ENCODE assay signal across 8 cellular contexts in genomic region chr2:12106440-12107080, GRCh38.
DNase-seq lines count a peak whose midpoint lies in the region; ATAC-seq, FAIRE-seq and TF ChIP-seq lines count a peak whose summit lies in the region.

No MANE protein-coding gene starts in this region.

- no peak overlapping the region for H3K27ac Mint-ChIP-seq in activated T-cell treated with anti-CD3 and anti-CD28 coated beads, Interleukin-2, amount 50 U/mL, for 72 hours

- peak overlapping the region in 7 of 11 experiments; percentile 13 to 45 (median 22); a peak in 8 of 22 replicates for H3K4me2 ChIP-seq in BLaER1 treated with 17β-estradiol and CSF1 and Interleukin-3, amounts not matched to agents 10 nM and 100 nM
- peak overlapping the region; percentile 76 for H3K4me2 ChIP-seq in keratinocyte (ENCODE audit: control insufficient read depth, extremely low read depth, insufficient read depth, low read depth, low read length)

- H3K4me1 ChIP-seq in BLaER1 treated with 17β-estradiol and CSF1 and Interleukin-3, amounts not matched to agents 10 nM and 100 nM = peaks cover 0 to 24% (median 20%) of the 10 kb centered on the region in 10 experiments; a peak in 17 of 20 replicates
- peaks cover 12% of the 10 kb centered on the region for H3K4me1 ChIP-seq in keratinocyte (ENCODE audit: control insufficient read depth, extremely low read depth, insufficient read depth, low read length)
- no peaks in the 10 kb centered on the region for H3K4me1 ChIP-seq in aorta (ENCODE audit: control insufficient read depth in 1 of 2, insufficient read depth in 2 of 2, low read length in 2 of 2)

- intact Hi-C loops in aorta (cut with DNase I) = no loop called here

- no peak overlapping the region for H3K27ac ChIP-seq in BLaER1 treated with 17β-estradiol and CSF1 and Interleukin-3, amounts not matched to agents 10 nM and 100 nM
- H3K27ac ChIP-seq in keratinocyte (ENCODE audit: control insufficient read depth, insufficient read depth, low read length) = peak overlapping the region; percentile 15
- no peak overlapping the region for H3K27ac ChIP-seq in aorta (ENCODE audit: low read depth in 1 of 2, low read length in 2 of 2)

- DNase-seq in activated T-cell treated with anti-CD3 and anti-CD28 coated beads, Interleukin-2, amount 50 U/mL, for 72 hours = peak; percentile 36 to 54
- peak; percentile 55 for DNase-seq in keratinocyte (ENCODE audit: low read depth, low spot score)
- peak; percentile 75 to 76 for DNase-seq in aorta
- DNase-seq in mesenteric fat pad (ENCODE audit: low spot score) = no peak
- no peak for DNase-seq in OCI-M2 (lab: John Stamatoyannopoulos, UW; ENCODE audit: unreplicated experiment)
- DNase-seq in activated CD4-positive, CD25-positive, alpha-beta regulatory T cell (lab: John Stamatoyannopoulos, UW) = no peak

- TF ChIP-seq CTCF in keratinocyte (optimal IDR thresholded peaks at IDR 0.05 in 1 of 3, IDR thresholded peaks at IDR 0.05 in 1 of 3, conservative IDR thresholded peaks at IDR 0.05 in 1 of 3; ENCODE audit: extremely low read depth in 1 of 3, insufficient read depth in 2 of 3, low read length in 3 of 3) = peak in 1 of 3 experiments; percentile 4

- H3K9me3 Mint-ChIP-seq in activated T-cell treated with anti-CD3 and anti-CD28 coated beads, Interleukin-2, amount 50 U/mL, for 72 hours = no peaks in the 10 kb centered on the region

- H3K36me3 Mint-ChIP-seq in activated T-cell treated with anti-CD3 and anti-CD28 coated beads, Interleukin-2, amount 50 U/mL, for 72 hours (ENCODE audit: insufficient read depth in 2 of 2) = no peaks in the 10 kb centered on the region

- H3K27me3 ChIP-seq in BLaER1 treated with 17β-estradiol and CSF1 and Interleukin-3, amounts not matched to agents 10 nM and 100 nM = no peaks in the 10 kb centered on the region
- H3K27me3 ChIP-seq in keratinocyte (ENCODE audit: control insufficient read depth, extremely low read depth, insufficient read depth, low read length) = no peaks in the 10 kb centered on the region
- no peaks in the 10 kb centered on the region for H3K27me3 ChIP-seq in aorta (ENCODE audit: control insufficient read depth in 1 of 2, insufficient read depth in 2 of 2, low read length in 1 of 2)

- H3K36me3 ChIP-seq in BLaER1 treated with 17β-estradiol and CSF1 and Interleukin-3, amounts not matched to agents 10 nM and 100 nM = no peaks in the 10 kb centered on the region
- no peaks in the 10 kb centered on the region for H3K36me3 ChIP-seq in keratinocyte (ENCODE audit: control insufficient read depth in 2 of 2, extremely low read depth in 1 of 2, insufficient read depth in 2 of 2, low read length in 2 of 2)
- H3K36me3 ChIP-seq in aorta (ENCODE audit: control insufficient read depth in 1 of 2, insufficient read depth in 2 of 2, low read length in 1 of 2) = no peaks in the 10 kb centered on the region

- peak overlapping the region in 1 of 2 donors; percentile 6 for H3K4me3 Mint-ChIP-seq in activated T-cell treated with anti-CD3 and anti-CD28 coated beads, Interleukin-2, amount 50 U/mL, for 72 hours

- no peak overlapping the region for H3K9ac ChIP-seq in BLaER1 treated with 17β-estradiol and CSF1 and Interleukin-3, amounts not matched to agents 10 nM and 100 nM
- H3K9ac ChIP-seq in keratinocyte (ENCODE audit: control insufficient read depth, extremely low read depth, insufficient read depth, low read length) = no peak overlapping the region

- H4K20me1 ChIP-seq in BLaER1 treated with 17β-estradiol and CSF1 and Interleukin-3, amounts not matched to agents 10 nM and 100 nM = no peaks in the 10 kb centered on the region
- H4K20me1 ChIP-seq in keratinocyte (ENCODE audit: control insufficient read depth, extremely low read depth, insufficient read depth, low read length) = no peaks in the 10 kb centered on the region

- peaks cover 0 to 14% (median 0%) of the 10 kb centered on the region in 11 experiments; a peak in 3 of 22 replicates for H3K9me3 ChIP-seq in BLaER1 treated with 17β-estradiol and CSF1 and Interleukin-3, amounts not matched to agents 10 nM and 100 nM (replicated peaks in 1 of 11)
- H3K9me3 ChIP-seq in keratinocyte (ENCODE audit: control insufficient read depth, low read depth, low read length) (no peaks in the 10 kb centered on the region), aorta (ENCODE audit: control insufficient read depth, low read length) (no peaks in the 10 kb centered on the region)

- peak; percentile 91 for FAIRE-seq in keratinocyte (lab: Jason Lieb, UNC)

- 63 to 78% methylated on average over 11 of the region's 11 CpGs for WGBS in aorta, 2 donors

- H2AFZ ChIP-seq in keratinocyte (ENCODE audit: control insufficient read depth, low read length) = no peak overlapping the region

- dilution Hi-C loops in keratinocyte (cut with MboI; ENCODE audit: extremely low pct_ligation_motif_present, low sequenced_read_pairs) = no loop called here

- H3K4me3 ChIP-seq in BLaER1 treated with 17β-estradiol and CSF1 and Interleukin-3, amounts not matched to agents 10 nM and 100 nM = no peak overlapping the region
- H3K4me3 ChIP-seq in keratinocyte (ENCODE audit: control insufficient read depth in 2 of 3, extremely low read depth in 1 of 3, insufficient read depth in 2 of 3, low read depth in 1 of 3, low read length in 3 of 3) (no peak overlapping the region), aorta (ENCODE audit: low read length in 2 of 2) (no peak overlapping the region)

- no peaks in the 10 kb centered on the region for H3K27me3 Mint-ChIP-seq in activated T-cell treated with anti-CD3 and anti-CD28 coated beads, Interleukin-2, amount 50 U/mL, for 72 hours (ENCODE audit: low read depth)

- ATAC-seq in HG02759 (IDR thresholded peaks at IDR 0.05; ENCODE audit: unreplicated experiment) (peak; percentile 68), aorta (ENCODE audit: low FRiP score) (no peak)
- peak; percentile 84 to 88 for ATAC-seq in activated T-cell treated with anti-CD3 and anti-CD28 coated beads, Interleukin-2, amount 50 U/mL, for 72 hours (replicated peaks in 1 of 2)

- no peaks in the 10 kb centered on the region for H3K79me2 ChIP-seq in keratinocyte (ENCODE audit: control insufficient read depth, insufficient read depth, low read length)

- no peaks in the 10 kb centered on the region for H3K9me1 ChIP-seq in keratinocyte (ENCODE audit: control insufficient read depth, extremely low read depth, insufficient read depth, low read length)

- H3K4me1 Mint-ChIP-seq in activated T-cell treated with anti-CD3 and anti-CD28 coated beads, Interleukin-2, amount 50 U/mL, for 72 hours (ENCODE audit: low read depth) = peaks cover 37% of the 10 kb centered on the region

Comparison
In these comparisons a context has a peak if more than half of its experiments do, and no peak if none do; other contexts are left out.
1. DNase-seq: peak in activated T-cell treated with anti-CD3 and anti-CD28 coated beads, Interleukin-2, amount 50 U/mL, for 72 hours (2 of 2), keratinocyte (single experiment) and aorta (2 of 2); none in mesenteric fat pad (single experiment), OCI-M2 (single experiment) and activated CD4-positive, CD25-positive, alpha-beta regulatory T cell (0 of 4).